20 cellular contexts compared by ENCODE assay signal in the genomic region with DNA sequence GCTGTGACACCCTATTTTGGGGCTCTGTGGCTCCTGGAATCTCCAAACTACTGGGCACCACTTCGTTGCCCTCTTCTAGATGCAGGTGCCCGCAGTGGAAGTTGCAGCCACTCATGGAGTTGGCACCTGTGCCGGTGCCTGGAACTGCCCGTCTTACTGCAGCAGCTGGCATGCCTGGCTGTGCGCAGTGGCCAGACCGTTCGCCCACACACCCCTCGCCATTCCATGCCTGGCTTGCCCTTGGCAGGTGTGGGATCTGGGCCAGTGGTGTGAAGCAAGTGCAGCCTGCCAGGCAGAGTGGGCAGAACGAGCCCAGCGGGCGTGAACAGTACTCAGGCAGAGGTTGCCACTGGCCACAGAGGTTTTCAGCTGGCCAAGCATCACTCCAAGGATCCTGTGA.
"Had no signal": no experiment of that assay in that cellular context is flagged by ENCODE, and none has a peak within 500 bp of the region (broad histone marks: within the 10 kb centered on the region; RNA-seq: fewer than 3 reads in every experiment).

No MANE protein-coding gene starts in this region.

- ATAC-seq: foreskin keratinocyte; left colon; mucosa of descending colon; natural killer cell; stimulated activated effector memory CD8-positive, alpha-beta T cell treated with anti-CD3 and anti-CD28 coated beads, Interleukin-12 subunit alpha, Interleukin-12 subunit beta, amount 100 ng/mL, for 72 hours; stimulated activated naive CD8-positive, alpha-beta T cell treated with anti-CD3 and anti-CD28 coated beads, Interleukin-15, Interleukin-2, amounts not matched to agents 100 U/mL and 50 U/mL, for 24 hours; upper lobe of right lung had no signal

- H3K27ac Mint-ChIP-seq: natural killer cell; stimulated activated effector memory CD8-positive, alpha-beta T cell treated with anti-CD3 and anti-CD28 coated beads, Interleukin-12 subunit alpha, Interleukin-12 subunit beta, amount 100 ng/mL, for 72 hours had no signal

- H3K4me3 Mint-ChIP-seq: natural killer cell; neural crest cell; stimulated activated effector memory CD8-positive, alpha-beta T cell treated with anti-CD3 and anti-CD28 coated beads, Interleukin-12 subunit alpha, Interleukin-12 subunit beta, amount 100 ng/mL, for 72 hours had no signal

- H3K36me3 Mint-ChIP-seq: natural killer cell; stimulated activated effector memory CD8-positive, alpha-beta T cell treated with anti-CD3 and anti-CD28 coated beads, Interleukin-12 subunit alpha, Interleukin-12 subunit beta, amount 100 ng/mL, for 72 hours had no signal

- H3K9me3 ChIP-seq: colonic mucosa, esophagus squamous epithelium, ovary, right atrium auricular region, suprapubic skin, upper lobe of right lung had no signal

- H3K36me3 ChIP-seq: colonic mucosa, esophagus squamous epithelium, ovary, right atrium auricular region, sigmoid colon, suprapubic skin, tibial nerve, upper lobe of right lung had no signal

- H3K4me1 ChIP-seq: colonic mucosa, esophagus squamous epithelium, foreskin keratinocyte, right atrium auricular region, sigmoid colon, suprapubic skin, tibial nerve, upper lobe of right lung had no signal

- H3K4me3 ChIP-seq: colonic mucosa, esophagus squamous epithelium, mucosa of descending colon, ovary, right atrium auricular region, sigmoid colon, suprapubic skin, tibial nerve, upper lobe of right lung had no signal

- H3K27me3 ChIP-seq: colonic mucosa, esophagus squamous epithelium, foreskin keratinocyte, ovary, right atrium auricular region, sigmoid colon, suprapubic skin, tibial nerve, upper lobe of right lung had no signal

- DNase-seq: colonic mucosa; dermis blood vessel endothelial cell; esophagus squamous epithelium; foreskin keratinocyte; left colon; natural killer cell; nucleus accumbens; ovary; sigmoid colon; small intestine; stimulated activated CD4-positive, alpha-beta T cell treated with anti-CD3 and anti-CD28 coated beads, Interleukin-4, amount 100 ng/mL, for 1 hour; stimulated activated CD8-positive, alpha-beta memory T cell treated with anti-CD3 and anti-CD28 coated beads, Interleukin-4, amount 100 ng/mL, for 48 hours; stimulated activated naive CD8-positive, alpha-beta T cell treated with anti-CD3 and anti-CD28 coated beads, Interleukin-15, Interleukin-2, amounts not matched to agents 100 U/mL and 50 U/mL, for 24 hours; upper lobe of right lung had no signal

- H3K27ac ChIP-seq: colonic mucosa, esophagus squamous epithelium, foreskin keratinocyte, ovary, right atrium auricular region, sigmoid colon, suprapubic skin, tibial nerve, upper lobe of right lung had no signal

- H3K4me1 Mint-ChIP-seq: natural killer cell; neural crest cell; stimulated activated effector memory CD8-positive, alpha-beta T cell treated with anti-CD3 and anti-CD28 coated beads, Interleukin-12 subunit alpha, Interleukin-12 subunit beta, amount 100 ng/mL, for 72 hours had no signal
